ENCODE assay signal across 31 cellular contexts in the genomic region with DNA sequence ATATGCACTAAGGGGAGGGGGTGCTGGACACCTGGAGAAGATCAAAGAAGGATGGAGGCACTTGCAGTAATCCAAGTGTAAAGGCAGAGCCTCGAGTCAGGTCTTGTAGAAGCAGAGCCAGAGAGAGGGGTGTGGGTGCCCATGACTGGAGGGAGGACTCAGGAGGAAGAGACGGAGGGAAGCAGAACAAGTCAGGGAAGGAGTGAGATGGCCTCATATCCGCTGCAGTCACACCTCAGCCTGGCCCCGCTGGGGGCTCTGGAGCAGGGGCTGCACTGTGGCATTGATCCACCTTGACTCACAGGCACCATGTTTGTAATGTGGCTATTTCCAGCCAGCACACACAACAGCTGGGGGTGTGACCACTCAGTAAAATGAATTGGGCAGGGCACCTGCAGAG.
"Had no signal": no experiment of that assay in that cellular context is flagged by ENCODE, and none has a peak within 500 bp of the region (broad histone marks: within the 10 kb centered on the region; RNA-seq: fewer than 3 reads in every experiment).

No MANE protein-coding gene starts in this region.

- H3K4me3 ChIP-seq: adrenal gland, gastroesophageal sphincter, hepatocyte, pancreas, prostate gland, smooth muscle cell, suprapubic skin, transverse colon had no signal

- H3K27me3 ChIP-seq: adrenal gland, gastroesophageal sphincter, hepatocyte, pancreas, suprapubic skin, transverse colon had no signal

- H3K4me2 ChIP-seq: hepatocyte, smooth muscle cell had no signal

- H3K4me1 ChIP-seq: adrenal gland, pancreas, prostate gland, suprapubic skin, transverse colon had no signal

- H3K9me3 Mint-ChIP-seq: activated naive CD4-positive, alpha-beta T cell treated with anti-CD3 and anti-CD28 coated beads for 36 hours; activated naive CD8-positive, alpha-beta T cell treated with anti-CD3 and anti-CD28 coated beads for 36 hours; activated T-helper 1 cell treated with anti-CD3 and anti-CD28 coated beads, Interleukin-12 subunit alpha, Interleukin-12 subunit beta, Interleukin-2, Interleukin-4 antibody, amounts not matched to agents 30 ng/mL and 10 ng/mL and 1 ng/mL, durations not matched to agents 14 hours and 24 hours and 36 hours; effector memory CD8-positive, alpha-beta T cell had no signal

- H3K27ac Mint-ChIP-seq: activated naive CD4-positive, alpha-beta T cell treated with anti-CD3 and anti-CD28 coated beads for 36 hours; activated naive CD8-positive, alpha-beta T cell treated with anti-CD3 and anti-CD28 coated beads for 36 hours; activated T-helper 1 cell treated with anti-CD3 and anti-CD28 coated beads, Interleukin-12 subunit alpha, Interleukin-12 subunit beta, Interleukin-2, Interleukin-4 antibody, amounts not matched to agents 30 ng/mL and 10 ng/mL and 1 ng/mL, durations not matched to agents 14 hours and 24 hours and 36 hours; brain; effector memory CD8-positive, alpha-beta T cell; nephron progenitor cell had no signal

- H3K27ac ChIP-seq: adrenal gland, gastroesophageal sphincter, hepatocyte, pancreas, prostate gland, suprapubic skin, transverse colon, VCaP had no signal

- DNase-seq: activated CD4-positive, alpha-beta T cell treated with anti-CD3 and anti-CD28 coated beads for 4 hours; activated CD4-positive, alpha-beta T cell treated with anti-CD3 and anti-CD28 coated beads, Interleukin-2, amount 50 U/mL, for 4 hours; activated effector memory CD4-positive, alpha-beta T cell treated with anti-CD3 and anti-CD28 coated beads, Interleukin-2, amount 50 U/mL, for 16 hours; activated naive CD4-positive, alpha-beta T cell treated with anti-CD3 and anti-CD28 coated beads for 36 hours; activated naive CD8-positive, alpha-beta T cell treated with anti-CD3 and anti-CD28 coated beads for 36 hours; adrenal gland; aorta; caudate nucleus; cortex of kidney; effector memory CD8-positive, alpha-beta T cell; erythroblast; islet precursor cell; left ventricle myocardium superior; naive B cell; nephron progenitor cell; pancreas; retina; stimulated activated CD4-positive, alpha-beta T cell treated with anti-CD3 and anti-CD28 coated beads, Interleukin-1b, Interleukin-23, amount 100 ng/mL, for 48 hours; stimulated activated CD4-positive, alpha-beta T cell treated with anti-CD3 and anti-CD28 coated beads, Interleukin-4, amount 100 ng/mL, for 4 hours; stimulated activated CD8-positive, alpha-beta memory T cell treated with anti-CD3 and anti-CD28 coated beads, Interleukin-4, amount 100 ng/mL, for 48 hours; stimulated activated naive CD4-positive, alpha-beta T cell; transverse colon had no signal

- H3K27me3 Mint-ChIP-seq: activated naive CD8-positive, alpha-beta T cell treated with anti-CD3 and anti-CD28 coated beads for 36 hours; naive B cell had no signal

- H3K4me3 Mint-ChIP-seq: activated naive CD4-positive, alpha-beta T cell treated with anti-CD3 and anti-CD28 coated beads for 36 hours; activated naive CD8-positive, alpha-beta T cell treated with anti-CD3 and anti-CD28 coated beads for 36 hours; activated T-helper 1 cell treated with anti-CD3 and anti-CD28 coated beads, Interleukin-12 subunit alpha, Interleukin-12 subunit beta, Interleukin-2, Interleukin-4 antibody, amounts not matched to agents 30 ng/mL and 10 ng/mL and 1 ng/mL, durations not matched to agents 14 hours and 24 hours and 36 hours; brain; effector memory CD8-positive, alpha-beta T cell; nephron progenitor cell had no signal

- H3K9me3 ChIP-seq: adrenal gland, gastroesophageal sphincter, pancreas, prostate gland, transverse colon had no signal

- H3K79me2 ChIP-seq: hepatocyte had no signal

- H3K36me3 ChIP-seq: adrenal gland, gastroesophageal sphincter, pancreas, prostate gland, suprapubic skin, transverse colon had no signal

- H2AFZ ChIP-seq: hepatocyte had no signal

- H3K4me1 Mint-ChIP-seq: activated naive CD8-positive, alpha-beta T cell treated with anti-CD3 and anti-CD28 coated beads for 36 hours; brain; nephron progenitor cell had no signal

- ATAC-seq: effector memory CD8-positive, alpha-beta T cell; gastroesophageal sphincter; left ventricle myocardium superior; pancreas; sciatic nerve had no signal

- H3K36me3 Mint-ChIP-seq: brain, naive B cell had no signal
